Comparison of ENCODE assay signal across 8 cellular contexts in the genomic region with DNA sequence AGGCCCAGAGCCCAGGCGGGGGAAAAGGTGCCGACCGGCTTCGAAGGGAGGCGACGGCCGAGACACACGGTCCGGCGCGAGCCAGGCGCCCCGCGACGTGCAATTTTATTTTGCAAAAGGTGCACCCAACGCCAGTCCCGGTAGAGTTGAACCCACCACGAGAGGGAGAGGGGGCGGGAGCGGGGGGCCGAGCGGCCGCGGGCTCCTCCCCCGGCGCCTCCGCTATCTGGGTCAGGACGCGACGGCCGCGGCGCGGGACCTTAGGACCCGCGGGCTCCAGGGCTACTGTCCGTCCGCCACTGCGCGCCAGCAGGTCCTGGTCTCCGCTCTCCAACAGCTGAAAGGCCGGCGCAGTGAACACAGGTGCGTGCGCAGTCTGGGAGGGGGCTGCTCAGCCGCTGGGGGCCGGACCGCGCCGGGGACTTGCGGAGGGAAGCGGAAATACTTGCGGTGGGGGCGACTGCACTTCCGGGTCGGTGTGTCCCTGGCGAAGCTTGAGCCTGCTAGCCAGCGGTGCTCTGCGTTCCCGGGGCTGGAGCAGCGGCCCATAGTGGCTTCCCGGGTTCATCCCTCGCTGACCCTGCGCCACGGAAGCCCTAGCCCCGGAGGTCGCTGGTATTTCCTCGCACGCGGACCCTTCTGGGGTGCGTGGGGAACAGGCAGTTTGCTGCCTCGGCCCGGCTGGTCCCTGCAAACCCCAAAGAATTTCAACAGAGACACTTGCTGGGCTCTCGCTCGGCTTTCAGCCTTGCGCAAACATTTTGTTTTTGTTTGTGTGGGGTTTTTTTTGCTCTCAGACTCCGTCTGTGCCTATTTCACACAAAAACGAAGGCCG. TPM values are rescaled to one million over a fixed set of nuclear protein-coding genes. Genes with fewer than 3 reads are reported as not detected.
DNase-seq lines count a peak whose midpoint lies in the region; ATAC-seq, FAIRE-seq and TF ChIP-seq lines count a peak whose summit lies in the region.

A gene with protein sequence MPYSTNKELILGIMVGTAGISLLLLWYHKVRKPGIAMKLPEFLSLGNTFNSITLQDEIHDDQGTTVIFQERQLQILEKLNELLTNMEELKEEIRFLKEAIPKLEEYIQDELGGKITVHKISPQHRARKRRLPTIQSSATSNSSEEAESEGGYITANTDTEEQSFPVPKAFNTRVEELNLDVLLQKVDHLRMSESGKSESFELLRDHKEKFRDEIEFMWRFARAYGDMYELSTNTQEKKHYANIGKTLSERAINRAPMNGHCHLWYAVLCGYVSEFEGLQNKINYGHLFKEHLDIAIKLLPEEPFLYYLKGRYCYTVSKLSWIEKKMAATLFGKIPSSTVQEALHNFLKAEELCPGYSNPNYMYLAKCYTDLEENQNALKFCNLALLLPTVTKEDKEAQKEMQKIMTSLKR (plus strand): TSS at position 225 of the 835 bp plus-strand sequence. CDS start 3,991 bp downstream, outside the sequence.

- H3K9me3 ChIP-seq in spleen: no peaks in the 10 kb centered on the region

- H3K36me3 ChIP-seq in bronchial epithelial cell (ENCODE audit: control insufficient read depth, insufficient read depth, low read length) (no peaks in the 10 kb centered on the region), spleen (peaks cover 0 to 9% (median 0%) of the 10 kb centered on the region in 6 donors)

- peaks cover 10 to 19% of the 10 kb centered on the region in 2 donors for H3K4me1 Mint-ChIP-seq in immature natural killer cell

- WGBS in spleen, 5 donors: 1% methylated on average over 38 to 79 of the region's 79 CpGs

- peaks cover 0 to 5% (median 5%) of the 10 kb centered on the region in 3 donors for H3K36me3 Mint-ChIP-seq in immature natural killer cell

- H3K4me1 ChIP-seq in spleen: peaks cover 20 to 69% (median 49%) of the 10 kb centered on the region in 6 donors

- no peaks in the 10 kb centered on the region for H3K27me3 ChIP-seq in bronchial epithelial cell (ENCODE audit: control insufficient read depth, insufficient read depth, low read length)
- no peaks in the 10 kb centered on the region for H3K27me3 ChIP-seq in spleen (replicated peaks in 1 of 7)

- peaks cover 5 to 12% (median 10%) of the 10 kb centered on the region in 3 donors for H3K27me3 Mint-ChIP-seq in immature natural killer cell (ENCODE audit: low read depth in 3 of 3)

- peak within 1 kb of the TSS; percentile 93 to 99 (median 97) for H3K4me3 Mint-ChIP-seq in immature natural killer cell

- H3K9me3 Mint-ChIP-seq in immature natural killer cell: no peaks in the 10 kb centered on the region

- FAIRE-seq in bronchial epithelial cell (lab: Jason Lieb, UNC): no peak

- H3K27ac ChIP-seq in spleen: peak within 1 kb of the TSS; percentile 92 to 97 (median 96)

- no peak for TF ChIP-seq CTCF in WI38 (IDR thresholded peaks at IDR 0.05; ENCODE audit: low read depth, low read length)
- no peak for TF ChIP-seq CTCF in bronchial epithelial cell (IDR thresholded peaks at IDR 0.05; ENCODE audit: insufficient read depth, low read length, severe bottlenecking)
- TF ChIP-seq CTCF in spleen (IDR thresholded peaks at IDR 0.05 in 8 of 11, conservative IDR thresholded peaks at IDR 0.05 in 3 of 11): peak in 8 of 11 experiments; percentile 19 to 40 (median 30)

- H3K4me3 ChIP-seq in WI38 (ENCODE audit: low read depth, low read length) (peak within 1 kb of the TSS; percentile 80), bronchial epithelial cell (ENCODE audit: low read depth, low read length) (peak within 1 kb of the TSS; percentile 65), spleen (peak within 1 kb of the TSS; percentile 43 to 89 (median 76))

- H3K27ac Mint-ChIP-seq in immature natural killer cell: peak within 1 kb of the TSS; percentile 86 to 97 (median 95)

- DNase-seq in 8988T (peak; percentile 71), NCI-H2227 (lab: John Stamatoyannopoulos, UW; ENCODE audit: unreplicated experiment) (peak; percentile 96), bronchial epithelial cell (ENCODE audit: low read depth) (peak; percentile 65), immature natural killer cell (peak; percentile 90 to 93 (median 93)), spleen (peak; percentile 98)

- intact Hi-C loops in spleen (cut with DNase I; ENCODE audit: low total_unique reads): no loop called here

- peak; percentile 57 for TF ChIP-seq POLR2A in GM18526 (IDR thresholded peaks at IDR 0.05; ENCODE audit: extremely low read depth, insufficient read length)
- TF ChIP-seq POLR2A in spleen (IDR thresholded peaks at IDR 0.05): peak in 1 of 3 donors; percentile 72

- peak; percentile 96 for ATAC-seq in HG03066 (IDR thresholded peaks at IDR 0.05; ENCODE audit: low read depth, unreplicated experiment)

RNA-seq across cellular contexts. Expression of the gene that starts here (rescaled TPM):
- total RNA-seq in bronchial epithelial cell: 1.2 and 1.3 TPM in 2 replicates
- 1 to 10 TPM; 4.4 to 7.7 (median 6.3) TPM for polyA plus RNA-seq in immature natural killer cell
- 10 to 100 TPM; 22.1 to 57.1 (median 34.3) TPM for total RNA-seq in spleen
- 10 to 100 TPM; 10.8 to 18.3 (median 12.9) TPM for polyA plus RNA-seq in spleen

Comparison
In these comparisons a context has a peak if more than half of its experiments do, and no peak if none do; other contexts are left out.
1. Peak in every context shown above with its lines: DNase-seq, ATAC-seq, H3K4me3 ChIP-seq and H3K27ac ChIP-seq.
2. CTCF ChIP-seq: peak in spleen (8 of 11); none in WI38 (single experiment) and bronchial epithelial cell (single experiment).